In the genomic region with DNA sequence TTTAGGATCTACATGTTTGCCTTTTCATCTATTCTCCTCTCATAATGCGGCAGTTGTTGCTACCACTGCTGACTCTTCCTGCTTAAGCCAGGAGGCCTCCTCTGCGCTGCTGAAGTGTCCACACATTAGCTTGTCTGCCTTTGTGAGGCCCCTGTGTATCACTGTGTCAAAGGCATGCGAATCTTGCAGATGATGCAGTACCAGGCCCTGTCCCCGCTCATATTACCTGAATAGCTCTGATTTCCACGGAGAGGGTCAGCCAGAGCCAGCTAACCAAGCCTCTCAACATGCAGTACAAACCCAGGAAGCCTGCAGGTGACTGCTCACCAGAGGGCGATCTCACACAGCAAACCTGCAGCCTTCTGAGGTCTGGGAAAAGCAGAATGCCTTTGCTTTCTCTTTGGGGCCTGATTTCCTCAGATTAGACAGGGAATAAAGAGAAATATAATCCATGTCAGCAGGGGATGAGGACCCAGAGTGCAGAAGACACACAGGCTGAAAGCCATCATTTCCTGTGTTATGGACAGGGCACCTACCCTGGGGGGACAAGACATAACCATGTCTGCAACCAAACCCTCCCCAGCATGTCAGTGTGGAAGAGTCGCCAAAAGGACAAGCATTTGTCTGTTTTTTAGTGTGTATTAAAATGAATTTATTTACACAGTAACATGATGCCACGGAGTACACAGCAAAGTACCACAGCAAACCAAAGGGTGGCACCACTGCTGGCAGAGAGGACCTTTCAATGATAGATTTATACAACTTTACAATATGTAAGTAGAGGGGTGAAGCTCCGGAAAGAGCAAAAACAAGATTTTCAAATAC, we compare ENCODE assay signal across 8 cellular contexts. TPM values are rescaled to one million over a fixed set of nuclear protein-coding genes. Genes with fewer than 3 reads are reported as not detected.
A peak's percentile ranks its signal among the peaks of the same experiment; 100 is the strongest.
DNase-seq lines count a peak whose midpoint lies in the region; ATAC-seq and TF ChIP-seq lines count a peak whose summit lies in the region.

No MANE protein-coding gene starts in this region.

- peak overlapping the region; percentile 30; the same call in 1 of the 2 replicates for H3K4me2 ChIP-seq in PC-3 (ENCODE audit: low read length)

- H3F3A ChIP-seq in PC-3 (ENCODE audit: low read length, unreplicated experiment) = no peaks in the 10 kb centered on the region

- POLR2A ChIA-PET in PC-3 (lab: Charles Lee; ENCODE audit: unreplicated experiment) = no interaction called here

- ATAC-seq in PC-3 (peak; percentile 97), right cardiac atrium (peak; percentile 61), gastrocnemius medialis (peak; percentile 70 to 89), GM18873 (IDR thresholded peaks at IDR 0.05; ENCODE audit: low FRiP score, unreplicated experiment) (no peak), GM19463 (IDR thresholded peaks at IDR 0.05; ENCODE audit: unreplicated experiment) (no peak)

- H3K4me3 ChIP-seq in PC-3 (ENCODE audit: low read length) (no peak overlapping the region), right cardiac atrium (ENCODE audit: low read length) (no peak overlapping the region), gastrocnemius medialis (no peak overlapping the region)

- no peaks in the 10 kb centered on the region for H3K9me3 ChIP-seq in PC-3 (ENCODE audit: low read length)
- no peaks in the 10 kb centered on the region for H3K9me3 ChIP-seq in right cardiac atrium (ENCODE audit: control insufficient read depth, low read length)
- no peaks in the 10 kb centered on the region for H3K9me3 ChIP-seq in gastrocnemius medialis

- BruUV-seq in PC-3 (replicated peaks; lab: Mats Ljungman, UMichigan) = no TSS peak

- TF ChIP-seq CTCF in PC-3 (conservative IDR thresholded peaks at IDR 0.05; ENCODE audit: low read depth, low read length) (peak; percentile 80), gastrocnemius medialis (IDR thresholded peaks at IDR 0.05 in 4 of 5, conservative IDR thresholded peaks at IDR 0.05 in 1 of 5) (peak; percentile 55 to 77 (median 67))

- CTCF ChIA-PET in PC-3 (lab: Charles Lee) = interaction anchor here (0.7 kb wide), 1 partner anchor 389 kb away, joined by 3 read pairs; no protein-coding TSS in a partner anchor

- H3K27me3 ChIP-seq in PC-3 (ENCODE audit: low read length) = no peaks in the 10 kb centered on the region
- no peaks in the 10 kb centered on the region for H3K27me3 ChIP-seq in right cardiac atrium (ENCODE audit: control insufficient read depth, insufficient read depth)
- no peaks in the 10 kb centered on the region for H3K27me3 ChIP-seq in gastrocnemius medialis

- in situ Hi-C loops in gastrocnemius medialis (cut with MboI; ENCODE audit: low sequenced_read_pairs in 4 of 4) = loop anchor here in 2 of 4 donors (10.0 to 25.0 kb wide), 2 partner anchors 83 to 430 kb away; no protein-coding TSS in a partner anchor

- H2AFZ ChIP-seq in PC-3 (ENCODE audit: low read length) = no peak overlapping the region

- intact Hi-C loops in PC-3 (cut with micrococcal nuclease) = no loop called here
- intact Hi-C loops in right cardiac atrium (cut with DNase I) = no loop called here
- intact Hi-C loops in gastrocnemius medialis (cut with DNase I; ENCODE audit: low total_unique reads) = loop anchor here (1.0 to 5.0 kb wide), 3 partner anchors 85 to 436 kb away; no protein-coding TSS in a partner anchor

- H4K20me1 ChIP-seq in PC-3 (ENCODE audit: low read length) = no peaks in the 10 kb centered on the region

- H3K4me1 ChIP-seq in PC-3 (ENCODE audit: insufficient read depth, low read length) (peaks cover 4% of the 10 kb centered on the region; the same call in 1 of the 2 replicates), right cardiac atrium (ENCODE audit: control insufficient read depth, insufficient read depth, low read length) (peaks cover 15% of the 10 kb centered on the region), gastrocnemius medialis (peaks cover 20 to 34% of the 10 kb centered on the region in 2 donors)

- H3K9me2 ChIP-seq in PC-3 (replicated peaks; ENCODE audit: low read length) = no peaks in the 10 kb centered on the region

- 56% methylated on average over 9 of the region's 9 CpGs for WGBS in right cardiac atrium

- H3K36me3 ChIP-seq in PC-3 (ENCODE audit: low read depth, low read length) (no peaks in the 10 kb centered on the region), gastrocnemius medialis (no peaks in the 10 kb centered on the region)

- H3K27ac ChIP-seq in PC-3 (ENCODE audit: low read length) = no peak overlapping the region
- H3K27ac ChIP-seq in right cardiac atrium (ENCODE audit: low read length) = no peak overlapping the region
- peak overlapping the region in 2 of 4 donors; percentile 14 to 60 for H3K27ac ChIP-seq in gastrocnemius medialis

- DNase-seq in COLO668 (lab: John Stamatoyannopoulos, UW; ENCODE audit: unreplicated experiment) (peak; percentile 39), HT1080 (ENCODE audit: low read depth) (peak; percentile 52), PC-3 (peak; percentile 69), amniotic epithelial cell (ENCODE audit: low read depth) (peak; percentile 60), right cardiac atrium (peak; percentile 27 to 70 (median 67)), gastrocnemius medialis (peak; percentile 18 to 70)

- no peak for TF ChIP-seq POLR2A in gastrocnemius medialis (IDR thresholded peaks at IDR 0.05)

- H3K79me2 ChIP-seq in PC-3 (ENCODE audit: low read length) = no peaks in the 10 kb centered on the region

- H3K9ac ChIP-seq in PC-3 (ENCODE audit: low read length) = no peak overlapping the region

RNA-seq across cellular contexts. Expression of gene TSPAN3, which starts 36.8 kb away (rescaled TPM):
- 187 and 216 TPM in 2 replicates for total RNA-seq in HT1080 (2014; rRNA removed; shearing (Covaris generic))
- 217 and 223 TPM in 2 replicates for polyA plus RNA-seq in HT1080 (2015; cell fraction: cytosol; rRNA removed)
- 106 and 137 TPM in 2 replicates for polyA plus RNA-seq in HT1080 (2015; cell fraction: nucleus; rRNA removed)
- total RNA-seq in PC-3 (2014; rRNA removed) (125 and 140 TPM in 2 replicates), right cardiac atrium (100 to 1,000 TPM; 124 to 135 (median 127) TPM), gastrocnemius medialis (100 to 1,000 TPM; 229 to 361 (median 341) TPM)
- polyA plus RNA-seq in right cardiac atrium = 129 TPM

Comparison
In these comparisons a context has a peak if more than half of its experiments do, and no peak if none do; other contexts are left out.
1. ATAC-seq: peak in PC-3 (single experiment), right cardiac atrium (2 of 2) and gastrocnemius medialis (2 of 2); none in GM18873 (single experiment) and GM19463 (single experiment).
2. Peak in every context shown above with its lines, with median percentiles within 50 percentile points of each other: DNase-seq.